9 cellular contexts compared by ENCODE assay signal in genomic region chr2:221276601-221277000, GRCh38.
"Had no signal": no experiment of that assay in that cellular context is flagged by ENCODE, and none has a peak within 500 bp of the region (broad histone marks: within the 10 kb centered on the region; RNA-seq: fewer than 3 reads in every experiment).

No MANE protein-coding gene starts in this region.

- H3K4me3 Mint-ChIP-seq: IgD-negative memory B cell had no signal

- FAIRE-seq: HepG2, HTR-8/SVneo, K562 had no signal

- H3K27ac Mint-ChIP-seq: IgD-negative memory B cell had no signal

- H3K4me3 ChIP-seq: K562 had no signal

- H3K4me2 ChIP-seq: KMS-11 had no signal

- ATAC-seq: HepG2, K562 had no signal

- H3K9ac ChIP-seq: KMS-11 had no signal

- DNase-seq: IMR-90, KBM-7, KG1 had no signal

- H3K36me3 Mint-ChIP-seq: IgD-negative memory B cell had no signal

- H3K27ac ChIP-seq: HL-60, KMS-11 had no signal

- H3K4me1 Mint-ChIP-seq: IgD-negative memory B cell had no signal
